1 cellular context compared by ENCODE assay signal in genomic region chr11:102268083-102268984, GRCh38.
TF ChIP-seq lines count a peak whose summit lies in the region.

No MANE protein-coding gene starts in this region.

TF ChIP-seq in K562, 482 proteins besides CTCF, POLR2A, EP300 and RAD21 (continued from another document):
- TF ChIP-seq MYNN (IDR thresholded peaks at IDR 0.05) (peak; percentile 20; the same call in 1 of the 2 replicates), MYNN (CRISPR knock-in tag; IDR thresholded peaks at IDR 0.05) (no peak)
